Comparison of ENCODE assay signal across 9 cellular contexts in the genomic region with DNA sequence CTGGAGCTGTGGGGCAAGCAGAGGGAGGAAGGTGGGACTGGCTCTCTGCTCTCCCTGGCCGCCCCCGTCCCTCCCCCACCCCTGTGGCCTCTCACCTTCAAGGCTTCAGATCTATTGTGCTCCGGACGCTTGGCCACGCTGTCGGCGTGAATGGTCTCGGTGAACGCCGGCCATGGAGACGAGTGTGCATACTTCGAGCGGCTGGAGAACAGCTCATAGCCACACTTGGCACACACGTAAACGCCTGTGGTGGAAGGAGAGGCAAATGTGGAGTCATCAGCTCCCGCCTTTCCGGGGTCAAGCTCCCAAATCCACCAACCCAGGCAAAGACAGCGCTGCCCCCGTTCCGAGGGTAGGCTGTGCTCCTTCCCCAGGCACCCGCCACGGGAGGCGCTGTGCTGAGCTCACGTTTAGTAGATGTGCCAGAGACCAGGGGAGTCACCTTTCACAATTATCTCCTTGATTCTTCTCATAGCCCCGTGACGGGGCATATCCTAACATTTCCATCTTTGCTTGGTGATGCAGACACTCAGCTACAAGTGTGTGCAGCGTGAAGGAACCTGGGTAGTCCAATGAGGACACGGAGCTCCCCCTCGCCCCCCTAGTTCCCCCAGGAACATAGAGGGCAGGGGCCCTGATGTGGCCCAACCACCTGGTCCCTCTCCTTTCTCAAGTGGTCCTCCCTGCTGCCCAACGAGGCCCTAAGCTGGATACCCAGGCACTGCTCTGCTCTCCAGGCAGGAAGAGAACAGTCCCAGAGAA. TPM values are rescaled to one million over a fixed set of nuclear protein-coding genes. Genes with fewer than 3 reads are reported as not detected.
DNase-seq lines count a peak whose midpoint lies in the region; TF ChIP-seq lines count a peak whose summit lies in the region.
"Had no signal": no experiment of that assay in that cellular context is flagged by ENCODE, and none has a peak within 500 bp of the region (broad histone marks: within the 10 kb centered on the region; RNA-seq: fewer than 3 reads in every experiment).

No MANE protein-coding gene starts in this region.

- CTCF ChIA-PET in AG04450 (lab: Charles Lee) = interaction anchor here (0.5 to 1.4 kb wide), 5 partner anchors 9 to 603 kb away, joined by 3 to 6 read pairs (median 3); no protein-coding TSS in a partner anchor

- DNase-seq in AG04450 (ENCODE audit: low read depth, low spot score) (no peak), HFFc6 (no peak), astrocyte of the spinal cord (ENCODE audit: low read depth, low spot score) (peak; percentile 74), DMS153 treated with DMSO at 0.1 percent for 48 hours (lab: John Stamatoyannopoulos, UW; ENCODE audit: unreplicated experiment) (no peak), NCI-H146 treated with DMSO at 0.1 percent for 48 hours (lab: John Stamatoyannopoulos, UW; ENCODE audit: unreplicated experiment) (no peak), HCEC 1CT (no peak), mucosa of gallbladder (ENCODE audit: low spot score) (no peak)
- DNase-seq: KG1 had no signal

- H3K4me3 Mint-ChIP-seq in HFFc6 = peak overlapping the region; percentile 91; the same call in 1 of the 2 replicates

- H3K9me3 ChIP-seq in AG04450 (ENCODE audit: control insufficient read depth, insufficient read depth, low read length) = no peaks in the 10 kb centered on the region; the same call in 1 of the 2 replicates
- no peaks in the 10 kb centered on the region for H3K9me3 ChIP-seq in mononuclear cell (ENCODE audit: low read depth, low read length)

- H3K27me3 Mint-ChIP-seq in HFFc6 (ENCODE audit: insufficient read depth) = peaks cover 2% of the 10 kb centered on the region

- H3K36me3 Mint-ChIP-seq in HFFc6 (ENCODE audit: low read depth) = no peaks in the 10 kb centered on the region; the same call in 1 of the 2 replicates

- H3K9me3 Mint-ChIP-seq in HFFc6 = no peaks in the 10 kb centered on the region

- no peaks in the 10 kb centered on the region for H3K27me3 ChIP-seq in AG04450 (ENCODE audit: control insufficient read depth, insufficient read depth, low read length)
- H3K27me3 ChIP-seq in mononuclear cell (ENCODE audit: insufficient read depth, low read length) = no peaks in the 10 kb centered on the region

- peak overlapping the region; percentile 88; the same call in 1 of the 2 replicates for H3K4me3 ChIP-seq in AG04450 (ENCODE audit: low read depth, low read length)
- H3K4me3 ChIP-seq in astrocyte of the spinal cord (ENCODE audit: low read depth, low read length) = peak overlapping the region; percentile 86
- H3K4me3 ChIP-seq in mononuclear cell (ENCODE audit: low read length) = peak overlapping the region; percentile 68

- H3K27ac Mint-ChIP-seq in HFFc6 = no peak overlapping the region

- peaks cover 70% of the 10 kb centered on the region for H3K4me1 ChIP-seq in mononuclear cell (ENCODE audit: insufficient read depth, low read length)

- H3K27ac ChIP-seq in AG04450 (ENCODE audit: low read depth, low read length) = no peak overlapping the region

- in situ Hi-C loops in astrocyte of the spinal cord (cut with HindIII; ENCODE audit: low sequenced_read_pairs) = no loop called here

- H3K4me1 Mint-ChIP-seq in HFFc6 (ENCODE audit: low read depth) = peaks cover 9% of the 10 kb centered on the region

- POLR2A ChIA-PET in AG04450 (lab: Yijun Ruan, JAX) = interaction anchor here (0.7 to 1.1 kb wide), 2 partner anchors 19 to 23 kb away, joined by 3 to 6 read pairs; a partner anchor contains a TSS

- TF ChIP-seq CTCF in AG04450 (IDR thresholded peaks at IDR 0.05; ENCODE audit: low read depth, low read length) (no peak), HFFc6 (IDR thresholded peaks at IDR 0.05) (peak; percentile 44; the same call in 1 of the 2 replicates), astrocyte of the spinal cord (IDR thresholded peaks at IDR 0.05; ENCODE audit: low read depth, low read length) (peak; percentile 35)

RNA-seq across cellular contexts. Expression of a gene that starts 1.7 kb away (rescaled TPM):
- polyA plus RNA-seq in AG04450 (2011; rRNA removed) = 23.1 and 32.6 TPM in 2 replicates
- polyA minus RNA-seq in AG04450 (2011; rRNA and poly(A)+ RNA removed) = 18.1 and 31.8 TPM in 2 replicates
- 10 to 100 TPM; 21.0 to 27.4 (median 22.7) TPM for total RNA-seq in HFFc6 (2021; fragmentation: NEBNext Ultra II Directional; extraction: Animal tissue kit (Norgen Biotek cat#: 25700))
- total RNA-seq in mononuclear cell (5.8 TPM), mucosa of gallbladder (41.2 TPM)

RNA-seq across cellular contexts. Expression of a gene that starts 13.1 kb away (rescaled TPM):
- not detected in 2 replicates for polyA plus RNA-seq in AG04450 (2011; rRNA removed)
- not detected in 2 replicates for polyA minus RNA-seq in AG04450 (2011; rRNA and poly(A)+ RNA removed)
- not detected for total RNA-seq in HFFc6 (2021; fragmentation: NEBNext Ultra II Directional; extraction: Animal tissue kit (Norgen Biotek cat#: 25700))
- total RNA-seq in mononuclear cell (not detected), mucosa of gallbladder (not detected)

RNA-seq across cellular contexts. Expression of a gene that starts 18.0 kb away (rescaled TPM):
- polyA plus RNA-seq in AG04450 (2011; rRNA removed) = 126 and 163 TPM in 2 replicates
- 179 and 201 TPM in 2 replicates for polyA minus RNA-seq in AG04450 (2011; rRNA and poly(A)+ RNA removed)
- 100 to 1,000 TPM; 146 to 190 (median 173) TPM for total RNA-seq in HFFc6 (2021; fragmentation: NEBNext Ultra II Directional; extraction: Animal tissue kit (Norgen Biotek cat#: 25700))
- total RNA-seq in mononuclear cell = 57.1 TPM
- 145 TPM for total RNA-seq in mucosa of gallbladder

RNA-seq across cellular contexts. Expression of a gene that starts 23.1 kb away (rescaled TPM):
- polyA plus RNA-seq in AG04450 (2011; rRNA removed) = not detected in 2 replicates
- polyA minus RNA-seq in AG04450 (2011; rRNA and poly(A)+ RNA removed) = not detected in 2 replicates
- total RNA-seq in HFFc6 (2021; fragmentation: NEBNext Ultra II Directional; extraction: Animal tissue kit (Norgen Biotek cat#: 25700)) = not detected
- not detected for total RNA-seq in mononuclear cell
- not detected for total RNA-seq in mucosa of gallbladder

RNA-seq across cellular contexts. Expression of a gene that starts 23.3 kb away (rescaled TPM):
- 2,494 and 4,570 TPM in 2 replicates for polyA plus RNA-seq in AG04450 (2011; rRNA removed)
- polyA minus RNA-seq in AG04450 (2011; rRNA and poly(A)+ RNA removed) = 1,740 and 2,572 TPM in 2 replicates
- 1,000 to 10,000 TPM; 2,281 to 2,831 (median 2,477) TPM for total RNA-seq in HFFc6 (2021; fragmentation: NEBNext Ultra II Directional; extraction: Animal tissue kit (Norgen Biotek cat#: 25700))
- total RNA-seq in mononuclear cell (2,256 TPM), mucosa of gallbladder (1,121 TPM)
